Comparison of ENCODE assay signal across 33 cellular contexts in the genomic region with DNA sequence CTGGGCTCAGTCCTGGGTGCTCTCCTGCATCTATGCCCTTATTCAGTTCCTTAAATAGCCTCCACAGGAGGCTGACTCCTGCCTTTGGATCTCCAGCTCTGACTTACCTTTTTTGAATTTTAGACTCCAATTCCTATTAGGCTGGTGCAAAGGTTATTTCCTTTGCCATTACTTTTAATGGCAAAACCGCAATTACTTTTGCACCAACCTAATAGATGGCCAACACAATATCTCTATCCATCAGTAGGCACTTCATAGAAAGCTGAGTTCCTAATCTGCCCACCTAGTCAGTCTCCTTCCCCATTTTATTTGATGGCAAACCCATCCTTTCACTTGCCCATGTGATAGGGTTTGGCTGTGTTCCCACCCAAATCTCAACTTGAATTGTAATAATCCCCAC.
"Had no signal": no experiment of that assay in that cellular context is flagged by ENCODE, and none has a peak within 500 bp of the region (broad histone marks: within the 10 kb centered on the region; RNA-seq: fewer than 3 reads in every experiment).

No MANE protein-coding gene starts in this region.

- DNase-seq: activated B cell treated with CpG ODN at 0.5 μM for 24 hours; activated CD4-positive, alpha-beta memory T cell treated with anti-CD3 and anti-CD28 coated beads for 36 hours; activated CD4-positive, alpha-beta T cell treated with anti-CD3 and anti-CD28 coated beads for 4 hours; activated CD4-positive, alpha-beta T cell treated with anti-CD3 and anti-CD28 coated beads, Interleukin-2, amount 10 ng/mL, durations not matched to agents 24 days and 14 days; activated CD4-positive, alpha-beta T cell treated with anti-CD3 and anti-CD28 coated beads, Interleukin-2, amount 50 U/mL, for 1 hour; activated CD4-positive, alpha-beta T cell treated with anti-CD3 and anti-CD28 coated beads, Interleukin-2, amount 50 U/mL, for 4 hours; activated CD4-positive, CD25-positive, alpha-beta regulatory T cell treated with anti-CD3 and anti-CD28 coated beads, Interleukin-2, amount 50 U/mL, for 72 hours; activated CD8-positive, alpha-beta memory T cell treated with anti-CD3 and anti-CD28 coated beads, Interleukin-2, amount 50 U/mL, for 4 hours; activated CD8-positive, alpha-beta T cell treated with anti-CD3 and anti-CD28 coated beads for 36 hours; activated effector memory CD4-positive, alpha-beta T cell treated with anti-CD3 and anti-CD28 coated beads, Interleukin-2, amount 50 U/mL, for 16 hours; activated gamma-delta T cell treated with Interleukin-2 at 50 U/mL for 16 hours; activated naive CD4-positive, alpha-beta T cell; activated naive CD4-positive, alpha-beta T cell treated with anti-CD3 and anti-CD28 coated beads for 36 hours; activated naive CD4-positive, alpha-beta T cell treated with anti-CD3 and anti-CD28 coated beads, Interleukin-2, amount 50 U/mL, for 16 hours; activated naive CD8-positive, alpha-beta T cell treated with anti-CD3 and anti-CD28 coated beads for 36 hours; activated T-cell treated with anti-CD3 and anti-CD28 coated beads for 4 hours; activated T-cell treated with anti-CD3 and anti-CD28 coated beads, Interleukin-2, amount 50 U/mL, for 1 hour; activated T-cell treated with anti-CD3 and anti-CD28 coated beads, Interleukin-2, amount 50 U/mL, for 4 hours; activated T-cell treated with anti-CD3 and anti-CD28 coated beads, Interleukin-2, amount 50 U/mL, for 72 hours; adrenal gland; amniotic stem cell; aorta; body of pancreas; brain microvascular endothelial cell; central memory CD4-positive, alpha-beta T cell; T-helper 2 cell; T-helper 9 cell had no signal

- H3K27me3 ChIP-seq: adrenal gland, body of pancreas, brain microvascular endothelial cell, breast epithelium had no signal

- FAIRE-seq: astrocyte, TTC549 had no signal

- H3K9me3 ChIP-seq: adrenal gland, body of pancreas, breast epithelium had no signal

- H3K4me3 ChIP-seq: adrenal gland, body of pancreas, breast epithelium had no signal

- H3K27ac ChIP-seq: adrenal gland, body of pancreas, brain microvascular endothelial cell, breast epithelium, VCaP had no signal

- ATAC-seq: activated CD8-positive, alpha-beta T cell treated with anti-CD3 and anti-CD28 coated beads for 36 hours; activated naive CD4-positive, alpha-beta T cell treated with anti-CD3 and anti-CD28 coated beads, Interleukin-2, amount 50 U/mL, for 72 hours; activated T-cell treated with anti-CD3 and anti-CD28 coated beads, Interleukin-2, amount 50 U/mL, for 4 hours; activated T-cell treated with anti-CD3 and anti-CD28 coated beads, Interleukin-2, amount 50 U/mL, for 72 hours; activated T-helper 17 cell treated with anti-CD3 and anti-CD28 coated beads, Interleukin-2, amount 50 U/mL, for 72 hours; body of pancreas had no signal

- H3K36me3 ChIP-seq: adrenal gland, brain microvascular endothelial cell, breast epithelium had no signal

- H3K4me1 ChIP-seq: adrenal gland, body of pancreas, breast epithelium had no signal
